ENCODE assay signal across 22 cellular contexts in the genomic region with DNA sequence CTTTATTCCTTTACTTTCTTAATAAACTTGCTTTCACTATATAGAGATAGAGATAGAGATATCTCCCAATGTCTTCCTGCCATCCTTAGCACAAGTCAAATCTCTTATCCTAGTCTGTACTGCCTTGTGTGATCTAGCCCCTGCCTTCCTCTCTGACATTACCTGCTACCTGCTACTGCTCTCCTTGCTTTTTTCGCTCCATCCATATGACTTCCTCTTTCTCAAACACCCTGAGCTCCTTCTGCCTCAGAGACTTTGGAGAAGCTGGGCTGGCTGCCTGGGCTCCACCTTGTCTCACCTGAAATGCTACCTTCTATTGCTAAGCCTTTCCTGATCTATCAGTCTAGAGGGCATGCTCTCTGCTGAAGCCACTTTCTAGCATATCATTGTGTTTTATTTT. TPM values are rescaled to one million over a fixed set of nuclear protein-coding genes. Genes with fewer than 3 reads are reported as not detected.
A peak's percentile ranks its signal among the peaks of the same experiment; 100 is the strongest.
DNase-seq lines count a peak whose midpoint lies in the region; ATAC-seq, FAIRE-seq and TF ChIP-seq lines count a peak whose summit lies in the region.
"Had no signal": no experiment of that assay in that cellular context is flagged by ENCODE, and none has a peak within 500 bp of the region (broad histone marks: within the 10 kb centered on the region; RNA-seq: fewer than 3 reads in every experiment).

No MANE protein-coding gene starts in this region.

- H3K9ac ChIP-seq in GM12878 (ENCODE audit: control insufficient read depth, insufficient read depth, low read length): no peak overlapping the region
- H3K9ac ChIP-seq: BLaER1 treated with 17β-estradiol and CSF1 and Interleukin-3, amounts not matched to agents 10 nM and 100 nM; SK-N-SH had no signal

- H3K4me1 ChIP-seq in GM12878 (ENCODE audit: control insufficient read depth, insufficient read depth, low read length) (no peaks in the 10 kb centered on the region), neutrophil (ENCODE audit: control insufficient read depth in 1 of 2, insufficient read depth in 1 of 2, low read depth in 1 of 2, low read length in 1 of 2) (peaks cover 35 to 39% of the 10 kb centered on the region in 2 experiments), uterus (no peaks in the 10 kb centered on the region)

- RAD21 ChIA-PET in GM12878 (lab: Charles Lee; ENCODE audit: unreplicated experiment): interaction anchor here (0.9 kb wide), 1 partner anchor 64 kb away, joined by 3 read pairs; no protein-coding TSS in a partner anchor

- no peak overlapping the region for H3K4me2 ChIP-seq in GM12878 (ENCODE audit: control insufficient read depth, insufficient read depth)
- H3K4me2 ChIP-seq: A549; BLaER1 treated with 17β-estradiol and CSF1 and Interleukin-3, amounts not matched to agents 10 nM and 100 nM; SK-N-SH had no signal

- FAIRE-seq in GM12891 (lab: Jason Lieb, UNC) (no peak), GM12878 (lab: Jason Lieb, UNC) (no peak)
- FAIRE-seq: A549, D721Med, GM12892 had no signal

- no peaks in the 10 kb centered on the region for H3K79me2 ChIP-seq in GM12878 (ENCODE audit: control insufficient read depth, insufficient read depth, low read length)

- BruUV-seq in GM12878 (replicated peaks; lab: Mats Ljungman, UMichigan): no TSS peak

- TF ChIP-seq CTCF in GM12878 (IDR thresholded peaks at IDR 0.05 in 2 of 3, conservative IDR thresholded peaks at IDR 0.05 in 1 of 3; ENCODE audit: control insufficient read depth in 2 of 3, extremely low read depth in 1 of 3, insufficient read depth in 1 of 3, low read depth in 3 of 3, low read length in 3 of 3) (no peak), neutrophil (IDR thresholded peaks at IDR 0.05) (no peak), uterus (IDR thresholded peaks at IDR 0.05) (no peak)

- intact Hi-C loops in GM12878 (cut with micrococcal nuclease; ENCODE audit: unreplicated experiment) (no loop called here), uterus (cut with DNase I; ENCODE audit: low total_unique reads) (no loop called here), posterior cingulate gyrus (cut with DNase I) (no loop called here)

- CTCF ChIA-PET in GM12878 (lab: Yijun Ruan, JAX): interaction anchor here (1.2 to 1.3 kb wide), 2 partner anchors 10 to 33 kb away, joined by 3 to 4 read pairs; no protein-coding TSS in a partner anchor

- TF ChIP-seq EP300 in GM12878 (IDR thresholded peaks at IDR 0.05; ENCODE audit: borderline replicate concordance in 1 of 2, control insufficient read depth in 1 of 2, low read depth in 2 of 2, low read length in 2 of 2): no peak

- DNase-seq in DMS53 (lab: John Stamatoyannopoulos, UW): peak; percentile 43
- DNase-seq in GM12891 (ENCODE audit: insufficient read length, low spot score): no peak
- DNase-seq in GM12878 (ENCODE audit: low read depth, low spot score): no peak
- no peak for DNase-seq in activated gamma-delta T cell (lab: John Stamatoyannopoulos, UW)
- DNase-seq in uterus: no peak
- no peak for DNase-seq in posterior cingulate gyrus
- DNase-seq: CD4-positive, alpha-beta T cell; GDM1; H9; Kasumi-1; NCI-H446 treated with DMSO at 0.1 percent for 48 hours; NCI-H526; NCI-H82; NK-92 treated with Interleukin-12 subunit alpha and Interleukin-12 subunit beta, amount 100 ng/mL, for 24 hours; SHP77 treated with DMSO at 0.1 percent for 48 hours; SK-N-SH had no signal

- H4K20me1 ChIP-seq in GM12878 (ENCODE audit: control insufficient read depth, insufficient read depth): no peaks in the 10 kb centered on the region
- H4K20me1 ChIP-seq: BLaER1 treated with 17β-estradiol and CSF1 and Interleukin-3, amounts not matched to agents 10 nM and 100 nM had no signal

- in situ Hi-C loops in GM12878 (cut with MboI): no loop called here

- TF ChIP-seq POLR2A in GM12891 (IDR thresholded peaks at IDR 0.05; ENCODE audit: low read depth, low read length): no peak
- no peak for TF ChIP-seq POLR2A in GM12878 (IDR thresholded peaks at IDR 0.05; ENCODE audit: low read depth, low read length)
- TF ChIP-seq POLR2A in uterus (IDR thresholded peaks at IDR 0.05): no peak

- H2AFZ ChIP-seq in GM12878 (ENCODE audit: control insufficient read depth, low read depth, low read length): no peak overlapping the region

- POLR2A ChIA-PET in GM12878 (lab: Charles Lee): no interaction called here

- H3K27ac ChIP-seq in GM12878 (ENCODE audit: control insufficient read depth, insufficient read depth) (no peak overlapping the region), neutrophil (peak overlapping the region; percentile 63), uterus (no peak overlapping the region)
- H3K27ac ChIP-seq: A549; BLaER1 treated with 17β-estradiol and CSF1 and Interleukin-3, amounts not matched to agents 10 nM and 100 nM had no signal

- no peaks in the 10 kb centered on the region for H3K27me3 ChIP-seq in GM12878 (replicated peaks in 1 of 2; ENCODE audit: control insufficient read depth in 2 of 2, insufficient read depth in 2 of 2, low read length in 1 of 2)
- H3K27me3 ChIP-seq in neutrophil: no peaks in the 10 kb centered on the region
- no peaks in the 10 kb centered on the region for H3K27me3 ChIP-seq in uterus
- H3K27me3 ChIP-seq: BLaER1 treated with 17β-estradiol and CSF1 and Interleukin-3, amounts not matched to agents 10 nM and 100 nM had no signal

- WGBS in GM12878 (ENCODE audit: insufficient coverage, insufficient replicate concordance, low lambda C conversion rate, missing lambda C conversion rate): 50% methylated on average over 1 of the region's 1 CpG

- H3K9me3 ChIP-seq in GM12878 (replicated peaks; ENCODE audit: control insufficient read depth, insufficient read depth, low read length): no peaks in the 10 kb centered on the region
- H3K9me3 ChIP-seq in neutrophil: no peaks in the 10 kb centered on the region
- H3K9me3 ChIP-seq in uterus: no peaks in the 10 kb centered on the region
- H3K9me3 ChIP-seq: A549; BLaER1 treated with 17β-estradiol and CSF1 and Interleukin-3, amounts not matched to agents 10 nM and 100 nM; SK-N-SH had no signal

- ATAC-seq in GM12878: no peak
- ATAC-seq: Panc1 had no signal

- SMC1A ChIA-PET in GM12878 (lab: Charles Lee; ENCODE audit: uncharacterized antibody, unreplicated experiment): interaction anchor here (1.0 to 1.5 kb wide), 2 partner anchors 10 to 12 kb away, joined by 3 to 4 read pairs; no protein-coding TSS in a partner anchor

- no peak for TF ChIP-seq RAD21 in GM12878 (IDR thresholded peaks at IDR 0.05; ENCODE audit: insufficient read depth, low read depth, low read length)

- H3K36me3 ChIP-seq in GM12878 (ENCODE audit: control insufficient read depth in 2 of 2, insufficient read depth in 2 of 2, low read length in 1 of 2): no peaks in the 10 kb centered on the region
- no peaks in the 10 kb centered on the region for H3K36me3 ChIP-seq in neutrophil
- H3K36me3 ChIP-seq in uterus: no peaks in the 10 kb centered on the region
- H3K36me3 ChIP-seq: BLaER1 treated with 17β-estradiol and CSF1 and Interleukin-3, amounts not matched to agents 10 nM and 100 nM had no signal

- H3K4me3 ChIP-seq in GM12878: no peak overlapping the region
- peak overlapping the region in 1 of 2 experiments; percentile 30 for H3K4me3 ChIP-seq in neutrophil (ENCODE audit: low read depth in 1 of 2, low read length in 1 of 2)
- H3K4me3 ChIP-seq in uterus: no peak overlapping the region
- H3K4me3 ChIP-seq: A549; BLaER1 treated with 17β-estradiol and CSF1 and Interleukin-3, amounts not matched to agents 10 nM and 100 nM had no signal

TF ChIP-seq in GM12891, 5 proteins besides CTCF, POLR2A, EP300 and RAD21:
- TF ChIP-seq TAF1 (IDR thresholded peaks at IDR 0.05; ENCODE audit: low read depth, low read length) (no peak), SPI1 (IDR thresholded peaks at IDR 0.05; ENCODE audit: low read depth, low read length) (peak; percentile 59), POLR2AphosphoS5 (IDR thresholded peaks at IDR 0.05; ENCODE audit: low read depth, low read length) (no peak), PAX5 (IDR thresholded peaks at IDR 0.05; ENCODE audit: insufficient read depth, low read length, severe bottlenecking) (no peak), POU2F2 (IDR thresholded peaks at IDR 0.05; ENCODE audit: low read depth, low read length) (no peak)

RNA-seq across cellular contexts. Expression of gene WSB1, which starts 24.7 kb away (rescaled TPM):
- polyA plus RNA-seq in GM12891 (2012; ENCODE audit: low read depth, missing spikeins): 90.2 TPM
- total RNA-seq in GM12878 (2013; cell fraction: nucleolus; rRNA removed): 1,230 and 1,283 TPM in 2 replicates
- total RNA-seq in GM12878 (2014; rRNA removed): 84.1 and 102 TPM in 2 replicates
- 91.5 and 94.3 TPM in 2 replicates for total RNA-seq in GM12878 (2014; rRNA removed; fragmentation: Illumina TruSeq; extraction: Trizol)
- 91.0 and 108 TPM in 2 replicates for total RNA-seq in GM12878 (2021)
- polyA plus RNA-seq in GM12878 (2011; ENCODE audit: low read depth): 111 TPM
- 458 and 632 TPM in 2 replicates for polyA plus RNA-seq in GM12878 (2011; rRNA removed)
- polyA plus RNA-seq in GM12878 (2011; cell fraction: cytosol; rRNA removed): 374 and 577 TPM in 2 replicates
- polyA plus RNA-seq in GM12878 (2011; cell fraction: nucleus; rRNA removed): 1,022 and 1,033 TPM in 2 replicates
- polyA plus RNA-seq in GM12878 (2012): 116 and 173 TPM in 2 replicates
- 108 and 151 TPM in 2 replicates for polyA plus RNA-seq in GM12878 (2014; fragmentation: Illumina TruSeq; extraction: Trizol)
- polyA plus RNA-seq in GM12878 (2014; fragmentation: Nextera tagmentation; extraction: Ambion mirVana): 10 to 100 TPM; 26.6 to 49.8 TPM
- 121 and 162 TPM in 2 replicates for polyA plus RNA-seq in GM12878 (2014; rRNA removed)
- 100 to 1,000 TPM; 101 TPM for polyA plus RNA-seq in GM12878 (2016; fragmentation: Nextera tagmentation; extraction: Ambion mirVana)
- polyA minus RNA-seq in GM12878 (2011; rRNA and poly(A)+ RNA removed): 122 and 137 TPM in 2 replicates
- polyA minus RNA-seq in GM12878 (2011; cell fraction: cytosol; rRNA and poly(A)+ RNA removed): 68.0 and 68.3 TPM in 2 replicates
- 108 and 118 TPM in 2 replicates for polyA minus RNA-seq in GM12878 (2011; cell fraction: nucleus; rRNA and poly(A)+ RNA removed)
- total RNA-seq in uterus: 100 to 1,000 TPM; 140 to 421 (median 354) TPM
